ENCODE assay signal across 8 cellular contexts in genomic region chr16:2720719-2721633, GRCh38. TPM values are rescaled to one million over a fixed set of nuclear protein-coding genes. Genes with fewer than 3 reads are reported as not detected.
A peak's percentile ranks its signal among the peaks of the same experiment; 100 is the strongest.
DNase-seq lines count a peak whose midpoint lies in the region; ATAC-seq and TF ChIP-seq lines count a peak whose summit lies in the region.

No MANE protein-coding gene starts in this region.

- TF ChIP-seq POLR2A in gastroesophageal sphincter (IDR thresholded peaks at IDR 0.05), result peak in 1 of 2 donors; percentile 18
- TF ChIP-seq POLR2A in testis (IDR thresholded peaks at IDR 0.05), result no peak

- H3K36me3 ChIP-seq in GM23338 (ENCODE audit: insufficient read depth), result no peaks in the 10 kb centered on the region
- H3K36me3 ChIP-seq in RWPE2 (ENCODE audit: low read depth), result no peaks in the 10 kb centered on the region
- H3K36me3 ChIP-seq in gastroesophageal sphincter, result no peaks in the 10 kb centered on the region
- H3K36me3 ChIP-seq in testis (ENCODE audit: low read depth, missing control alignments), result no peaks in the 10 kb centered on the region

- no peaks in the 10 kb centered on the region for H3K79me2 ChIP-seq in GM23338 (replicated peaks; ENCODE audit: insufficient read depth)

- H3K9me2 ChIP-seq in GM23338 (ENCODE audit: insufficient read depth), result no peaks in the 10 kb centered on the region

- H3K27me3 ChIP-seq in GM23338 (ENCODE audit: insufficient read depth) (no peaks in the 10 kb centered on the region), RWPE2 (ENCODE audit: insufficient read depth, poor library complexity, severe bottlenecking) (no peaks in the 10 kb centered on the region), gastroesophageal sphincter (peaks cover 23% of the 10 kb centered on the region), testis (no peaks in the 10 kb centered on the region)

- H2AFZ ChIP-seq in GM23338, result peak overlapping the region; percentile 95

- peak overlapping the region; percentile 95 for H3K27ac ChIP-seq in GM23338 (ENCODE audit: low read depth)
- peak overlapping the region; percentile 68 for H3K27ac ChIP-seq in RWPE2 (ENCODE audit: poor library complexity, severe bottlenecking)
- peak overlapping the region in 3 of 4 donors; percentile 77 to 82 (median 82) for H3K27ac ChIP-seq in gastroesophageal sphincter
- peak overlapping the region; percentile 58 to 84 for H3K27ac ChIP-seq in testis

- no peaks in the 10 kb centered on the region for H3K9me3 Mint-ChIP-seq in GM23338

- peak; percentile 85 for ATAC-seq in GM23338
- peak; percentile 79 for ATAC-seq in RWPE2 (ENCODE audit: low read depth)
- peak; percentile 95 for ATAC-seq in gastroesophageal sphincter
- ATAC-seq in omental fat pad (ENCODE audit: low FRiP score), result peak; percentile 92

- intact Hi-C loops in testis (cut with DNase I; ENCODE audit: low total_unique reads), result no loop called here

- no peaks in the 10 kb centered on the region for H4K20me1 ChIP-seq in GM23338 (replicated peaks; ENCODE audit: insufficient read depth)

- peak overlapping the region; percentile 83 for H3K4me3 Mint-ChIP-seq in GM23338

- TF ChIP-seq EP300 in gastroesophageal sphincter (IDR thresholded peaks at IDR 0.05), result no peak

- TF ChIP-seq CTCF in GM23338 (conservative IDR thresholded peaks at IDR 0.05; ENCODE audit: low read depth in 2 of 2) (peak in 1 of 2 experiments; percentile 77; a peak in 2 of 4 replicates), LNCAP (IDR thresholded peaks at IDR 0.05) (peak; percentile 64), RWPE2 (IDR thresholded peaks at IDR 0.05; ENCODE audit: poor library complexity, severe bottlenecking) (peak; percentile 90), gastroesophageal sphincter (IDR thresholded peaks at IDR 0.05) (peak in 3 of 4 experiments; percentile 48 to 83 (median 66)), omental fat pad (IDR thresholded peaks at IDR 0.05) (no peak), testis (IDR thresholded peaks at IDR 0.05) (peak in 2 of 3 experiments; percentile 64 to 77)

- H3F3A ChIP-seq in GM23338 (replicated peaks; ENCODE audit: low read depth), result peaks cover 10% of the 10 kb centered on the region; the same call in 1 of the 2 replicates

- H3K4me3 ChIP-seq in GM23338 (peak overlapping the region; percentile 78), RWPE2 (ENCODE audit: severe bottlenecking) (peak overlapping the region; percentile 54), gastroesophageal sphincter (peak overlapping the region; percentile 56 to 70), testis (peak overlapping the region; percentile 74 to 77)

- H3K4me1 Mint-ChIP-seq in GM23338, result peaks cover 5% of the 10 kb centered on the region; the same call in 2 of the 3 replicates

- H3K4me2 ChIP-seq in GM23338, result peak overlapping the region; percentile 84

- DNase-seq in ELR (ENCODE audit: low read depth) (peak; percentile 89), GM23338 (ENCODE audit: low spot score) (peak; percentile 97), RWPE2 (ENCODE audit: low spot score) (peak; percentile 89), activated gamma-delta T cell treated with Interleukin-2 at 50 U/mL for 16 hours (peak; percentile 78), omental fat pad (ENCODE audit: low spot score) (peak; percentile 64), testis (peak; percentile 80)

- peak overlapping the region; percentile 93 for H3K27ac Mint-ChIP-seq in GM23338

- no CpG with 5 or more reads among the region's 99 CpGs for WGBS in gastroesophageal sphincter (ENCODE audit: low coverage in 1 of 2), 2 donors
- 2 to 4% methylated on average over 33 to 56 of the region's 99 CpGs for WGBS in testis, 2 donors

- H3K36me3 Mint-ChIP-seq in GM23338 (ENCODE audit: low read depth), result no peaks in the 10 kb centered on the region

- H3K9me3 ChIP-seq in RWPE2 (ENCODE audit: severe bottlenecking) (no peaks in the 10 kb centered on the region), gastroesophageal sphincter (no peaks in the 10 kb centered on the region), testis (no peaks in the 10 kb centered on the region)

- H3K27me3 Mint-ChIP-seq in GM23338 (ENCODE audit: insufficient read depth, low read depth, poor library complexity), result peaks cover 6% of the 10 kb centered on the region

- H3K4me1 ChIP-seq in GM23338 (ENCODE audit: insufficient read depth) (no peaks in the 10 kb centered on the region), RWPE2 (ENCODE audit: insufficient read depth, poor library complexity, severe bottlenecking) (peaks cover 7% of the 10 kb centered on the region), gastroesophageal sphincter (peaks cover 0 to 26% (median 0%) of the 10 kb centered on the region in 3 donors), testis (peaks cover 18% of the 10 kb centered on the region)

TF ChIP-seq in GM23338, 12 proteins besides CTCF, POLR2A, EP300 and RAD21 (continues in another document):
- TF ChIP-seq STAT1 (IDR thresholded peaks at IDR 0.05; ENCODE audit: unreplicated experiment) (no peak), CREB1 (CRISPR knock-in tag; IDR thresholded peaks at IDR 0.05; ENCODE audit: low read depth) (peak; percentile 97), JUNB (IDR thresholded peaks at IDR 0.05; ENCODE audit: unreplicated experiment) (no peak), POLR2AphosphoS5 (IDR thresholded peaks at IDR 0.05; ENCODE audit: low read depth) (peak; percentile 29; the same call in 1 of the 2 replicates)
- TF ChIP-seq, protein P1, sequence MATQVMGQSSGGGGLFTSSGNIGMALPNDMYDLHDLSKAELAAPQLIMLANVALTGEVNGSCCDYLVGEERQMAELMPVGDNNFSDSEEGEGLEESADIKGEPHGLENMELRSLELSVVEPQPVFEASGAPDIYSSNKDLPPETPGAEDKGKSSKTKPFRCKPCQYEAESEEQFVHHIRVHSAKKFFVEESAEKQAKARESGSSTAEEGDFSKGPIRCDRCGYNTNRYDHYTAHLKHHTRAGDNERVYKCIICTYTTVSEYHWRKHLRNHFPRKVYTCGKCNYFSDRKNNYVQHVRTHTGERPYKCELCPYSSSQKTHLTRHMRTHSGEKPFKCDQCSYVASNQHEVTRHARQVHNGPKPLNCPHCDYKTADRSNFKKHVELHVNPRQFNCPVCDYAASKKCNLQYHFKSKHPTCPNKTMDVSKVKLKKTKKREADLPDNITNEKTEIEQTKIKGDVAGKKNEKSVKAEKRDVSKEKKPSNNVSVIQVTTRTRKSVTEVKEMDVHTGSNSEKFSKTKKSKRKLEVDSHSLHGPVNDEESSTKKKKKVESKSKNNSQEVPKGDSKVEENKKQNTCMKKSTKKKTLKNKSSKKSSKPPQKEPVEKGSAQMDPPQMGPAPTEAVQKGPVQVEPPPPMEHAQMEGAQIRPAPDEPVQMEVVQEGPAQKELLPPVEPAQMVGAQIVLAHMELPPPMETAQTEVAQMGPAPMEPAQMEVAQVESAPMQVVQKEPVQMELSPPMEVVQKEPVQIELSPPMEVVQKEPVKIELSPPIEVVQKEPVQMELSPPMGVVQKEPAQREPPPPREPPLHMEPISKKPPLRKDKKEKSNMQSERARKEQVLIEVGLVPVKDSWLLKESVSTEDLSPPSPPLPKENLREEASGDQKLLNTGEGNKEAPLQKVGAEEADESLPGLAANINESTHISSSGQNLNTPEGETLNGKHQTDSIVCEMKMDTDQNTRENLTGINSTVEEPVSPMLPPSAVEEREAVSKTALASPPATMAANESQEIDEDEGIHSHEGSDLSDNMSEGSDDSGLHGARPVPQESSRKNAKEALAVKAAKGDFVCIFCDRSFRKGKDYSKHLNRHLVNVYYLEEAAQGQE (IDR thresholded peaks at IDR 0.05; ENCODE audit: unreplicated experiment), result no peak

RNA-seq across cellular contexts. Expression of gene PRSS27, which starts 1.0 kb away (rescaled TPM):
- total RNA-seq in GM23338 (2014; rRNA removed; shearing (Covaris generic)), result 0.85 and 1.6 TPM in 2 replicates
- 0.73 and 1.1 TPM in 2 replicates for polyA plus RNA-seq in GM23338 (2016; fragmentation: Nextera tagmentation; extraction: Ambion mirVana)
- 10 to 100 TPM in 1 of 4 donors, 1 to 10 TPM in 2, under 1 TPM in 1; 0.67 to 10.3 (median 2.4) TPM for total RNA-seq in gastroesophageal sphincter
- 1 to 10 TPM in 2 of 4 donors, under 1 TPM in 2; 0.65 to 1.2 (median 1.0) TPM for total RNA-seq in omental fat pad
- 1 to 10 TPM; 6.4 to 6.7 TPM for total RNA-seq in testis
- 4.3 TPM for polyA plus RNA-seq in testis (ENCODE audit: insufficient read depth, low read depth, low replicate concordance)

RNA-seq across cellular contexts. Expression of gene SRRM2, which starts 31.5 kb away (rescaled TPM):
- 253 and 308 TPM in 2 replicates for total RNA-seq in GM23338 (2014; rRNA removed; shearing (Covaris generic))
- polyA plus RNA-seq in GM23338 (2016; fragmentation: Nextera tagmentation; extraction: Ambion mirVana) (893 and 928 TPM in 2 replicates), testis (ENCODE audit: insufficient read depth, low read depth, low replicate concordance) (526 TPM)
- total RNA-seq in gastroesophageal sphincter (100 to 1,000 TPM in 3 of 4 donors, 10 to 100 TPM in 1; 73.9 to 398 (median 255) TPM), omental fat pad (100 to 1,000 TPM; 230 to 465 (median 368) TPM), testis (100 to 1,000 TPM; 446 to 738 TPM)

RNA-seq across cellular contexts. Expression of gene KCTD5, which starts 38.7 kb away (rescaled TPM):
- 26.1 and 31.8 TPM in 2 replicates for total RNA-seq in GM23338 (2014; rRNA removed; shearing (Covaris generic))
- polyA plus RNA-seq in GM23338 (2016; fragmentation: Nextera tagmentation; extraction: Ambion mirVana), result 18.5 and 19.7 TPM in 2 replicates
- total RNA-seq in gastroesophageal sphincter, result 10 to 100 TPM; 15.1 to 31.1 (median 19.5) TPM
- 10 to 100 TPM; 10.9 to 21.1 (median 20.1) TPM for total RNA-seq in omental fat pad
- 10 to 100 TPM; 63.9 to 72.2 TPM for total RNA-seq in testis
- 33.3 TPM for polyA plus RNA-seq in testis (ENCODE audit: insufficient read depth, low read depth, low replicate concordance)

RNA-seq across cellular contexts. Expression of gene ELOB, which starts 56.1 kb away (rescaled TPM):
- total RNA-seq in GM23338 (2014; rRNA removed; shearing (Covaris generic)), result 278 and 696 TPM in 2 replicates
- 756 and 851 TPM in 2 replicates for polyA plus RNA-seq in GM23338 (2016; fragmentation: Nextera tagmentation; extraction: Ambion mirVana)
- total RNA-seq in gastroesophageal sphincter, result 100 to 1,000 TPM; 216 to 269 (median 251) TPM
- 100 to 1,000 TPM; 181 to 341 (median 323) TPM for total RNA-seq in omental fat pad
- total RNA-seq in testis, result 100 to 1,000 TPM; 377 to 381 TPM
- polyA plus RNA-seq in testis (ENCODE audit: insufficient read depth, low read depth, low replicate concordance), result 582 TPM

Comparison
In these comparisons a context has a peak if more than half of its experiments do, and no peak if none do; other contexts are left out.
1. Peak in every context shown above with its lines: DNase-seq, ATAC-seq, H3K4me3 ChIP-seq and H3K27ac ChIP-seq.
2. CTCF ChIP-seq: peak in LNCAP (single experiment), RWPE2 (single experiment), gastroesophageal sphincter (3 of 4) and testis (2 of 3); none in omental fat pad (0 of 3).